10 cellular contexts compared by ENCODE assay signal in the genomic region with DNA sequence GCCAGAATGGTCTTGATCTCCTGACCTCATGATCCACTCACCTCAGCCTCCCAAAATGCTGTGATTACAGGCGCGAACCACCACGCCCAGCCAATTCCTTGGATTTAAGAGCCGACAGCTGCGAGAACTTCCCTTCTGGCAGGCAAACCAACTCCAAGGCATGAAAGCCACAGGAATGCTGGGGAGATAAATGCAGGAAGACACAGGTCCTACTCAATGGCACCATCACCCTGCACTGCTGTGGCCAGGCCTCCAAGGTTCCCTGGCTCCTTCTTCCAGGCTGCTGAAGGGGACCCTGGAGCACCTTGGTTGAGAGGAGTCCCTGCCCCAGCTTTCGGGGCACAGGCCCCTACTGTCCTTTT.
DNase-seq lines count a peak whose midpoint lies in the region; ATAC-seq and TF ChIP-seq lines count a peak whose summit lies in the region.
"Had no signal": no experiment of that assay in that cellular context is flagged by ENCODE, and none has a peak within 500 bp of the region (broad histone marks: within the 10 kb centered on the region; RNA-seq: fewer than 3 reads in every experiment).

No MANE protein-coding gene starts in this region.

- H3K27ac ChIP-seq in SJSA1 (peak overlapping the region; percentile 98), skeletal muscle tissue (ENCODE audit: low read depth, low read length) (peak overlapping the region; percentile 76)
- H3K27ac ChIP-seq: SK-N-MC had no signal

- TF ChIP-seq CTCF in fibroblast of pulmonary artery (IDR thresholded peaks at IDR 0.05; ENCODE audit: low read length, missing control alignments) = no peak

- no peak overlapping the region for H3K4me3 ChIP-seq in SJSA1
- no peak overlapping the region for H3K4me3 ChIP-seq in fibroblast of pulmonary artery (replicated peaks; ENCODE audit: low read depth, low read length)
- peak overlapping the region in 1 of 3 donors; percentile 22 for H3K4me3 ChIP-seq in skeletal muscle tissue (ENCODE audit: low read length in 3 of 3)
- H3K4me3 ChIP-seq: SK-N-MC had no signal

- H3K36me3 ChIP-seq in SJSA1 = no peaks in the 10 kb centered on the region
- no peaks in the 10 kb centered on the region for H3K36me3 ChIP-seq in skeletal muscle tissue (ENCODE audit: control insufficient read depth in 3 of 3, insufficient read depth in 3 of 3, low read length in 3 of 3)

- H3K9me3 ChIP-seq in SJSA1 (replicated peaks) (no peaks in the 10 kb centered on the region), skeletal muscle tissue (ENCODE audit: control insufficient read depth in 3 of 3, low read length in 3 of 3) (peaks cover 0 to 2% (median 0%) of the 10 kb centered on the region in 3 donors)

- peak overlapping the region in 1 of 3 donors; percentile 16 for H3K9ac ChIP-seq in skeletal muscle tissue (ENCODE audit: low read depth in 1 of 3, low read length in 3 of 3)

- ATAC-seq in GM19328 (IDR thresholded peaks at IDR 0.05; ENCODE audit: unreplicated experiment) = no peak

- H3K4me1 ChIP-seq in SJSA1 (replicated peaks) = peaks cover 43% of the 10 kb centered on the region
- H3K4me1 ChIP-seq in skeletal muscle tissue (ENCODE audit: control insufficient read depth in 3 of 3, insufficient read depth in 3 of 3, low read length in 3 of 3) = peaks cover 12 to 35% (median 16%) of the 10 kb centered on the region in 3 donors

- no peaks in the 10 kb centered on the region for H3K27me3 ChIP-seq in SJSA1 (replicated peaks)
- no peaks in the 10 kb centered on the region for H3K27me3 ChIP-seq in skeletal muscle tissue (ENCODE audit: control insufficient read depth in 3 of 3, insufficient read depth in 3 of 3, low read length in 3 of 3)

- DNase-seq in GM03348 (ENCODE audit: low spot score) = peak; percentile 74
- DNase-seq in SJSA1 (ENCODE audit: low read depth in 1 of 2, low spot score in 2 of 2) = peak; percentile 87 to 95
- peak; percentile 96 for DNase-seq in fibroblast of pulmonary artery (ENCODE audit: low read depth)
- no peak for DNase-seq in CD1c-positive myeloid dendritic cell (ENCODE audit: extremely low spot score)
- no peak for DNase-seq in KBM-7
- DNase-seq in NCI-H187 (lab: John Stamatoyannopoulos, UW) = no peak
- DNase-seq: Karpas-422 had no signal

- in situ Hi-C loops in KBM-7 (cut with MboI; ENCODE audit: low pct_unique_long_range_greater_than_20kb, low sequenced_read_pairs) = no loop called here

Comparison
In these comparisons a context has a peak if more than half of its experiments do, and no peak if none do; other contexts are left out.
1. DNase-seq: peak in GM03348 (single experiment), SJSA1 (2 of 2) and fibroblast of pulmonary artery (single experiment); none in CD1c-positive myeloid dendritic cell (single experiment), KBM-7 (single experiment) and NCI-H187 (0 of 2).